Comparison of ENCODE assay signal across 30 cellular contexts in genomic region chr1:222670110-222670509, GRCh38. TPM values are rescaled to one million over a fixed set of nuclear protein-coding genes. Genes with fewer than 3 reads are reported as not detected.
DNase-seq lines count a peak whose midpoint lies in the region; ATAC-seq and TF ChIP-seq lines count a peak whose summit lies in the region.
"Had no signal": no experiment of that assay in that cellular context is flagged by ENCODE, and none has a peak within 500 bp of the region (broad histone marks: within the 10 kb centered on the region; RNA-seq: fewer than 3 reads in every experiment).

No MANE protein-coding gene starts in this region.

- H3K4me1 ChIP-seq in MM.1S (ENCODE audit: low read length) = no peaks in the 10 kb centered on the region
- H3K4me1 ChIP-seq: BLaER1 treated with 17β-estradiol and CSF1 and Interleukin-3, amounts not matched to agents 10 nM and 100 nM; stomach had no signal

- H3K4me3 Mint-ChIP-seq in activated naive CD4-positive, alpha-beta T cell treated with anti-CD3 and anti-CD28 coated beads, Interleukin-2, amount 50 U/mL, for 24 hours = no peak overlapping the region
- no peak overlapping the region for H3K4me3 Mint-ChIP-seq in memory B cell
- H3K4me3 Mint-ChIP-seq: dendritic cell treated with granulocyte-macrophage colony-stimulating factor and Interleukin-4, amounts not matched to agents 40 ng/mL and 50 ng/mL, for 4 days; immature natural killer cell; T-helper 1 cell treated with Interleukin-12 subunit alpha and Interleukin-12 subunit beta and Interleukin-4 antibody, amounts not matched to agents 30 μg/mL and 1 μg/mL, for 36 hours had no signal

- no peaks in the 10 kb centered on the region for H3K9me3 Mint-ChIP-seq in activated naive CD4-positive, alpha-beta T cell treated with anti-CD3 and anti-CD28 coated beads, Interleukin-2, amount 50 U/mL, for 24 hours
- no peaks in the 10 kb centered on the region for H3K9me3 Mint-ChIP-seq in memory B cell
- H3K9me3 Mint-ChIP-seq: dendritic cell treated with granulocyte-macrophage colony-stimulating factor and Interleukin-4, amounts not matched to agents 40 ng/mL and 50 ng/mL, for 4 days; immature natural killer cell; T-helper 1 cell treated with Interleukin-12 subunit alpha and Interleukin-12 subunit beta and Interleukin-4 antibody, amounts not matched to agents 30 μg/mL and 1 μg/mL, for 36 hours had no signal

- no peak for TF ChIP-seq CTCF in VCaP (conservative IDR thresholded peaks at IDR 0.05)
- no peak for TF ChIP-seq CTCF in coronary artery (IDR thresholded peaks at IDR 0.05)
- no peak for TF ChIP-seq CTCF in MM.1S (IDR thresholded peaks at IDR 0.05; ENCODE audit: low read length)

- H3K4me3 ChIP-seq in coronary artery (no peak overlapping the region), MM.1S (ENCODE audit: low read length) (no peak overlapping the region)
- H3K4me3 ChIP-seq: BLaER1 treated with 17β-estradiol and CSF1 and Interleukin-3, amounts not matched to agents 10 nM and 100 nM; ovary; skin epidermis; stomach had no signal

- no peaks in the 10 kb centered on the region for H3K9me3 ChIP-seq in MM.1S (replicated peaks; ENCODE audit: insufficient read depth, low read length)
- H3K9me3 ChIP-seq: BLaER1 treated with 17β-estradiol and CSF1 and Interleukin-3, amounts not matched to agents 10 nM and 100 nM; ovary; SK-N-SH; stomach had no signal

- H3K9ac ChIP-seq in MM.1S (ENCODE audit: low read length) = no peak overlapping the region
- H3K9ac ChIP-seq: BLaER1 treated with 17β-estradiol and CSF1 and Interleukin-3, amounts not matched to agents 10 nM and 100 nM; SK-N-SH had no signal

- no peaks in the 10 kb centered on the region for H3F3A ChIP-seq in MM.1S (ENCODE audit: insufficient read depth, low read length)

- DNase-seq in activated naive CD4-positive, alpha-beta T cell treated with Interleukin-2 at 50 U/mL for 16 hours = no peak
- DNase-seq in memory B cell (ENCODE audit: low spot score in 2 of 2) (no peak), left lobe of liver (ENCODE audit: low spot score) (no peak), coronary artery (ENCODE audit: low spot score) (no peak), MM.1S (no peak)
- DNase-seq: activated CD4-positive, CD25-positive, alpha-beta regulatory T cell treated with anti-CD3 and anti-CD28 coated beads, Interleukin-2, amount 50 U/mL, for 72 hours; central memory CD4-positive, alpha-beta T cell; DMS79 treated with DMSO at 0.1 percent for 48 hours; erythroblast; GDM1; HCEC 1CT; immature natural killer cell; KG1; left cardiac atrium; mammary epithelial cell; NCI-H1417; NCI-H2081 treated with DMSO at 0.1 percent for 48 hours; NCI-H226; NCI-H526 treated with DMSO at 0.1 percent for 48 hours; ovary; retina; SK-N-SH; stomach had no signal

- H3K4me2 ChIP-seq in MM.1S (ENCODE audit: low read depth, low read length) = no peak overlapping the region
- H3K4me2 ChIP-seq: BLaER1 treated with 17β-estradiol and CSF1 and Interleukin-3, amounts not matched to agents 10 nM and 100 nM; SK-N-SH had no signal

- no peaks in the 10 kb centered on the region for H3K36me3 ChIP-seq in MM.1S (replicated peaks; ENCODE audit: insufficient read depth, low read length)
- H3K36me3 ChIP-seq: ovary had no signal

- H3K36me3 Mint-ChIP-seq in activated naive CD4-positive, alpha-beta T cell treated with anti-CD3 and anti-CD28 coated beads, Interleukin-2, amount 50 U/mL, for 24 hours = peaks cover 22% of the 10 kb centered on the region
- peaks cover 27% of the 10 kb centered on the region for H3K36me3 Mint-ChIP-seq in memory B cell

- no peaks in the 10 kb centered on the region for H3K27me3 ChIP-seq in MM.1S (replicated peaks; ENCODE audit: insufficient read depth, low read length)
- H3K27me3 ChIP-seq: BLaER1 treated with 17β-estradiol and CSF1 and Interleukin-3, amounts not matched to agents 10 nM and 100 nM; ovary; stomach had no signal

- H3K9me2 ChIP-seq in MM.1S (replicated peaks; ENCODE audit: insufficient read depth, low read length) = no peaks in the 10 kb centered on the region
- H3K9me2 ChIP-seq: SK-N-SH had no signal

- H3K27ac ChIP-seq in VCaP (peak overlapping the region; percentile 64), coronary artery (no peak overlapping the region), MM.1S (ENCODE audit: low read length) (no peak overlapping the region)
- H3K27ac ChIP-seq: BLaER1 treated with 17β-estradiol and CSF1 and Interleukin-3, amounts not matched to agents 10 nM and 100 nM; HL-60; ovary; skin epidermis; stomach had no signal

- peak overlapping the region; percentile 77 for H3K27ac Mint-ChIP-seq in activated naive CD4-positive, alpha-beta T cell treated with anti-CD3 and anti-CD28 coated beads, Interleukin-2, amount 50 U/mL, for 24 hours
- peak overlapping the region; percentile 35 for H3K27ac Mint-ChIP-seq in memory B cell
- H3K27ac Mint-ChIP-seq: dendritic cell treated with granulocyte-macrophage colony-stimulating factor and Interleukin-4, amounts not matched to agents 40 ng/mL and 50 ng/mL, for 4 days; T-helper 1 cell treated with Interleukin-12 subunit alpha and Interleukin-12 subunit beta and Interleukin-4 antibody, amounts not matched to agents 30 μg/mL and 1 μg/mL, for 36 hours had no signal

- no peak for ATAC-seq in memory B cell (ENCODE audit: low read depth)
- no peak for ATAC-seq in left lobe of liver
- ATAC-seq: left cardiac atrium had no signal

- H3K27me3 Mint-ChIP-seq in activated naive CD4-positive, alpha-beta T cell treated with anti-CD3 and anti-CD28 coated beads, Interleukin-2, amount 50 U/mL, for 24 hours = no peaks in the 10 kb centered on the region
- H3K27me3 Mint-ChIP-seq in memory B cell = no peaks in the 10 kb centered on the region
- H3K27me3 Mint-ChIP-seq: dendritic cell treated with granulocyte-macrophage colony-stimulating factor and Interleukin-4, amounts not matched to agents 40 ng/mL and 50 ng/mL, for 4 days had no signal

- H4K20me1 ChIP-seq in MM.1S (ENCODE audit: insufficient read depth, low read length) = no peaks in the 10 kb centered on the region

- peaks cover 28% of the 10 kb centered on the region for H3K4me1 Mint-ChIP-seq in activated naive CD4-positive, alpha-beta T cell treated with anti-CD3 and anti-CD28 coated beads, Interleukin-2, amount 50 U/mL, for 24 hours
- no peaks in the 10 kb centered on the region for H3K4me1 Mint-ChIP-seq in memory B cell

- H2AFZ ChIP-seq in MM.1S (ENCODE audit: low read length) = no peak overlapping the region

- H3K79me2 ChIP-seq in MM.1S (ENCODE audit: low read length) = no peaks in the 10 kb centered on the region

RNA-seq across cellular contexts. Expression of gene AIDA, which starts 42.2 kb away (rescaled TPM):
- total RNA-seq in left lobe of liver = 28.0 TPM

RNA-seq across cellular contexts. Expression of gene BROX, which starts 42.3 kb away (rescaled TPM):
- total RNA-seq in left lobe of liver = 12.8 TPM

RNA-seq across cellular contexts. Expression of gene MIA3, which starts 52.2 kb away (rescaled TPM):
- total RNA-seq in left lobe of liver = 89.7 TPM
